Comparison of ENCODE assay signal across 8 cellular contexts in the genomic region with DNA sequence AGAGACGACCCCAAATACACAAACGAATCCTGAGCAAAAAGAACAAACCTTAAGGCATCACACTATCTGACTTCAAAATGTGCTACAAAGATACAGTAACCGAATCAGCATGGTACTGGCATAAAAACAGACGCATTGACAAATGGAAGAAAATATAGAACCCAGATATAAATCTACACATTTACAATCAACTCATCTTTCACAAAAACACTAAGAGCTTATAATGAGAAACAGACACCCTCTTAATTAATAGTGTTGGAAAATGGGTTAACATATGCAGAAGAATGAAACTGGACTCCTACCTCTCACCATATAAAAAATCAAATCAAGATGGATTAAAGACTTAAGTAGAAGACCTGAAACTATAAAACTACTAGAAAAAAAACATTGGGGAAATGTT.
"Had no signal": no experiment of that assay in that cellular context is flagged by ENCODE, and none has a peak within 500 bp of the region (broad histone marks: within the 10 kb centered on the region; RNA-seq: fewer than 3 reads in every experiment).

No MANE protein-coding gene starts in this region.

- FAIRE-seq: G401.6, GM12878, GM12891, GM12892, GM18507, GM19239 had no signal

- H3K4me3 ChIP-seq: GM12878 had no signal

- ATAC-seq: GM12878 had no signal

- DNase-seq: GDM1, GF-D8 had no signal
